ENCODE assay signal across 31 cellular contexts in the genomic region with DNA sequence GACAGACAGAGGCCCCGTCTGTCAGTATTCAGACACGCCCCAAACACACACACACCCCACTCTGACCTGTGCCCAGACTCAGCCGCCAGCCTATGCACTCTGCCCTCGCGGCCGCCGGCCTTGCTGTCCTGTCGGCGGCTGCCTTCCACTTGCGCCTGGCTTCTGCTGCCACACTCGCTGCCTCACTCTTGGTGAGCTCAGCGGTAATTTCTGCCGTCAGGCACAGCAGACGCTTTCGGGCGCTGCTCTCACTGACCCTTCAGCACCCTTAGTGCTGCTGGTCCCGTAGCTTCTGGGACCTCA.
"Had no signal": no experiment of that assay in that cellular context is flagged by ENCODE, and none has a peak within 500 bp of the region (broad histone marks: within the 10 kb centered on the region; RNA-seq: fewer than 3 reads in every experiment).

No MANE protein-coding gene starts in this region.

- H3K27ac Mint-ChIP-seq: mesothelial cell of epicardium; nephron progenitor cell; neural progenitor cell; progenitor cell of endocrine pancreas; stimulated activated naive B cell treated with anti-CD40 and anti-IgM and Interleukin-4, amounts not matched to agents 10 μg/mL and 1 μg/mL and 100 μg/mL, for 72 hours had no signal

- H3K9ac ChIP-seq: neural progenitor cell had no signal

- FAIRE-seq: islet of Langerhans, kidney, urothelium cell line had no signal

- ATAC-seq: left colon; left lung; lower lobe of right lung; natural killer cell; right cardiac atrium; sciatic nerve; stimulated activated naive B cell treated with anti-CD40 and anti-IgM and Interleukin-4, amounts not matched to agents 10 μg/mL and 1 μg/mL and 100 μg/mL, for 72 hours; stimulated activated naive CD8-positive, alpha-beta T cell treated with anti-CD3 and anti-CD28 coated beads, Interleukin-15, Interleukin-2, amounts not matched to agents 100 U/mL and 50 U/mL, for 24 hours; upper lobe of right lung had no signal

- H3K9me3 Mint-ChIP-seq: immature natural killer cell, mesothelial cell of epicardium, natural killer cell, nephron progenitor cell, neural progenitor cell had no signal

- H3K4me1 Mint-ChIP-seq: mesothelial cell of epicardium, neural progenitor cell had no signal

- H2AFZ ChIP-seq: neural progenitor cell had no signal

- H3K27ac ChIP-seq: left lung, lower lobe of right lung, neural progenitor cell, ovary, skin epidermis, stomach, testis, thyroid gland, upper lobe of right lung had no signal

- H3K9me3 ChIP-seq: left lung, lower lobe of right lung, ovary, stomach, testis, thyroid gland, upper lobe of right lung had no signal

- DNase-seq: hypothalamus; immature natural killer cell; kidney; left colon; left lung; lower lobe of right lung; mammary epithelial cell; mesenchymal stem cell; naive B cell; natural killer cell; nephron progenitor cell; ovary; right cardiac atrium; stimulated activated CD4-positive, alpha-beta T cell treated with anti-CD3 and anti-CD28 coated beads, Interleukin-12 subunit alpha, Interleukin-12 subunit beta, amount 100 ng/mL, for 4 hours; stimulated activated CD4-positive, alpha-beta T cell treated with anti-CD3 and anti-CD28 coated beads, Interleukin-15, amount 100 ng/mL, for 24 hours; stimulated activated CD4-positive, alpha-beta T cell treated with anti-CD3 and anti-CD28 coated beads, Interleukin-2, amount 100 ng/mL, for 24 hours; stimulated activated CD4-positive, alpha-beta T cell treated with anti-CD3 and anti-CD28 coated beads, Interleukin-4, amount 100 ng/mL, for 1 hour; stimulated activated naive B cell treated with anti-CD40 and anti-IgM and Interleukin-4, amounts not matched to agents 10 μg/mL and 1 μg/mL and 100 μg/mL, for 72 hours; stimulated activated naive CD8-positive, alpha-beta T cell treated with anti-CD3 and anti-CD28 coated beads, Interleukin-15, Interleukin-2, amounts not matched to agents 100 U/mL and 50 U/mL, for 24 hours; stomach; testis; thyroid gland; trophoblast cell; upper lobe of right lung had no signal

- H3K4me3 ChIP-seq: left lung, lower lobe of right lung, neural progenitor cell, ovary, skin epidermis, stomach, testis, thyroid gland, upper lobe of right lung had no signal

- H3K36me3 ChIP-seq: neural progenitor cell, ovary had no signal

- H3K4me3 Mint-ChIP-seq: immature natural killer cell; mesothelial cell of epicardium; naive B cell; natural killer cell; nephron progenitor cell; neural progenitor cell; stimulated activated naive B cell treated with anti-CD40 and anti-IgM and Interleukin-4, amounts not matched to agents 10 μg/mL and 1 μg/mL and 100 μg/mL, for 72 hours had no signal

- H3K4me2 ChIP-seq: neural progenitor cell had no signal

- H3K27me3 Mint-ChIP-seq: naive B cell; progenitor cell of endocrine pancreas; stimulated activated naive B cell treated with anti-CD40 and anti-IgM and Interleukin-4, amounts not matched to agents 10 μg/mL and 1 μg/mL and 100 μg/mL, for 72 hours had no signal

- H3K4me1 ChIP-seq: left lung, lower lobe of right lung, neural progenitor cell, stomach, testis, upper lobe of right lung had no signal

- H3K27me3 ChIP-seq: left lung, neural progenitor cell, ovary, stomach, testis, thyroid gland, upper lobe of right lung had no signal
